ENCODE assay signal across 33 cellular contexts in genomic region chr2:28593356-28593755, GRCh38.
DNase-seq lines count a peak whose midpoint lies in the region; ATAC-seq and TF ChIP-seq lines count a peak whose summit lies in the region.
"Had no signal": no experiment of that assay in that cellular context is flagged by ENCODE, and none has a peak within 500 bp of the region (broad histone marks: within the 10 kb centered on the region; RNA-seq: fewer than 3 reads in every experiment).

No MANE protein-coding gene starts in this region.

- WGBS in mammary epithelial cell (ENCODE audit: low coverage, missing lambda C conversion rate): 83% methylated on average over 7 of the region's 7 CpGs

- no peaks in the 10 kb centered on the region for H3K27me3 Mint-ChIP-seq in MCF 10A (ENCODE audit: insufficient read depth, unreplicated experiment)
- no peaks in the 10 kb centered on the region for H3K27me3 Mint-ChIP-seq in activated T-helper 17 cell treated with anti-CD3 and anti-CD28 coated beads, Interleukin-2, amount 50 U/mL, for 72 hours
- H3K27me3 Mint-ChIP-seq: activated CD4-positive, alpha-beta T cell treated with anti-CD3 and anti-CD28 coated beads, Interleukin-2, amount 10 ng/mL, durations not matched to agents 24 days and 14 days; activated naive CD8-positive, alpha-beta T cell treated with anti-CD3 and anti-CD28 coated beads, Interleukin-2, amount 50 U/mL, for 24 hours; dendritic cell treated with granulocyte-macrophage colony-stimulating factor and Interleukin-4, amounts not matched to agents 40 ng/mL and 50 ng/mL, for 4 days had no signal

- H3K27me3 ChIP-seq in mammary epithelial cell (ENCODE audit: insufficient read depth, low read length): no peaks in the 10 kb centered on the region
- H3K27me3 ChIP-seq: SJSA1, suprapubic skin had no signal

- H3K27ac Mint-ChIP-seq in MCF 10A (ENCODE audit: low read depth, unreplicated experiment): no peak overlapping the region
- H3K27ac Mint-ChIP-seq in activated T-helper 17 cell treated with anti-CD3 and anti-CD28 coated beads, Interleukin-2, amount 50 U/mL, for 72 hours: no peak overlapping the region
- H3K27ac Mint-ChIP-seq: B cell, endodermal cell had no signal

- H3K9me3 Mint-ChIP-seq in MCF 10A (ENCODE audit: unreplicated experiment): no peaks in the 10 kb centered on the region
- no peaks in the 10 kb centered on the region for H3K9me3 Mint-ChIP-seq in activated T-helper 17 cell treated with anti-CD3 and anti-CD28 coated beads, Interleukin-2, amount 50 U/mL, for 72 hours
- H3K9me3 Mint-ChIP-seq: activated CD4-positive, alpha-beta T cell treated with anti-CD3 and anti-CD28 coated beads, Interleukin-2, amount 10 ng/mL, durations not matched to agents 24 days and 14 days; activated naive CD8-positive, alpha-beta T cell treated with anti-CD3 and anti-CD28 coated beads, Interleukin-2, amount 50 U/mL, for 24 hours; CD8-positive, alpha-beta memory T cell; dendritic cell treated with granulocyte-macrophage colony-stimulating factor and Interleukin-4, amounts not matched to agents 40 ng/mL and 50 ng/mL, for 4 days; endodermal cell; H9; nephron had no signal

- H3K27ac ChIP-seq in mammary epithelial cell (ENCODE audit: insufficient read depth, low read depth, low read length): peak overlapping the region; percentile 62
- H3K27ac ChIP-seq: SJSA1, WERI-Rb-1 had no signal

- peaks cover 25% of the 10 kb centered on the region for H3K4me1 Mint-ChIP-seq in MCF 10A (ENCODE audit: insufficient read depth, unreplicated experiment)
- H3K4me1 Mint-ChIP-seq in activated T-helper 17 cell treated with anti-CD3 and anti-CD28 coated beads, Interleukin-2, amount 50 U/mL, for 72 hours: peaks cover 21% of the 10 kb centered on the region

- intact Hi-C loops in mammary epithelial cell (cut with micrococcal nuclease) (no loop called here), MCF 10A (cut with micrococcal nuclease) (no loop called here), left colon (cut with DNase I, micrococcal nuclease) (loop anchor here in 1 of 2 donors (10.0 kb wide), 1 partner anchor 161 kb away; the partner anchor contains the start of gene PPP1CB)

- CTCF ChIA-PET in mammary epithelial cell (lab: Charles Lee; ENCODE audit: low non-redundant PET): interaction anchor here (0.6 to 1.5 kb wide), 2 partner anchors 27 to 120 kb away, joined by 3 to 15 read pairs; no protein-coding TSS in a partner anchor
- CTCF ChIA-PET in MCF 10A (lab: Yijun Ruan, JAX): interaction anchor here (0.7 to 6.4 kb wide), 23 partner anchors 9 to 822 kb away, joined by 3 to 99 read pairs (median 5); partner anchors contain the start of genes MRPL33 and PPP1CB

- no peaks in the 10 kb centered on the region for H3K9me3 ChIP-seq in mammary epithelial cell (replicated peaks; ENCODE audit: insufficient read depth, low read length)
- H3K9me3 ChIP-seq: SJSA1, suprapubic skin had no signal

- H3K4me2 ChIP-seq in mammary epithelial cell (ENCODE audit: insufficient read depth, low read depth, low read length): no peak overlapping the region

- H3K4me3 ChIP-seq in mammary epithelial cell (replicated peaks in 1 of 3; ENCODE audit: insufficient read depth in 1 of 3, low read depth in 2 of 3, low read length in 3 of 3): no peak overlapping the region
- H3K4me3 ChIP-seq: SJSA1, smooth muscle cell had no signal

- H3K36me3 Mint-ChIP-seq in MCF 10A (ENCODE audit: insufficient read depth, unreplicated experiment): no peaks in the 10 kb centered on the region
- H3K36me3 Mint-ChIP-seq in activated T-helper 17 cell treated with anti-CD3 and anti-CD28 coated beads, Interleukin-2, amount 50 U/mL, for 72 hours (ENCODE audit: low read depth): no peaks in the 10 kb centered on the region
- H3K36me3 Mint-ChIP-seq: CD8-positive, alpha-beta memory T cell had no signal

- no peaks in the 10 kb centered on the region for H3K79me2 ChIP-seq in mammary epithelial cell (ENCODE audit: insufficient read depth, low read length)

- no peak for ATAC-seq in activated T-helper 17 cell treated with anti-CD3 and anti-CD28 coated beads, Interleukin-2, amount 50 U/mL, for 72 hours (replicated peaks)
- ATAC-seq in left colon (peak; percentile 9), HG03469 (IDR thresholded peaks at IDR 0.05; ENCODE audit: unreplicated experiment) (no peak)

- no peak overlapping the region for H3K9ac ChIP-seq in mammary epithelial cell (ENCODE audit: insufficient read depth, low read length)

- dilution Hi-C loops in mammary epithelial cell (cut with HindIII; ENCODE audit: low sequenced_read_pairs): no loop called here

- DNase-seq in mammary epithelial cell (no peak), MCF 10A (ENCODE audit: unreplicated experiment) (no peak), left colon (no peak), NCI-H748 (lab: John Stamatoyannopoulos, UW; ENCODE audit: unreplicated experiment) (no peak), CD1c-positive myeloid dendritic cell (ENCODE audit: extremely low spot score) (no peak), GM13977 (ENCODE audit: low spot score) (no peak)
- DNase-seq: ACHN; activated CD4-positive, alpha-beta T cell treated with anti-CD3 and anti-CD28 coated beads, Interleukin-2, amount 10 ng/mL, durations not matched to agents 24 days and 14 days; activated CD8-positive, alpha-beta memory T cell treated with anti-CD3 and anti-CD28 coated beads for 24 hours; activated naive CD4-positive, alpha-beta T cell; activated naive CD8-positive, alpha-beta T cell treated with anti-CD3 and anti-CD28 coated beads, Interleukin-2, amount 50 U/mL, for 24 hours; CD8-positive, alpha-beta memory T cell; central memory CD4-positive, alpha-beta T cell; EL; endodermal cell; H9; Karpas-422; left cardiac atrium; NCI-H2029; NCI-H2227 treated with DMSO at 0.1 percent for 48 hours; NCI-H748 treated with DMSO at 0.1 percent for 48 hours; stimulated activated CD4-positive, alpha-beta T cell treated with anti-CD3 and anti-CD28 coated beads, Interleukin-1b, Interleukin-23, amount 100 ng/mL, for 48 hours; stimulated activated naive CD4-positive, alpha-beta T cell treated with Interleukin-2 at 50 U/mL for 16 hours; T1000; WERI-Rb-1 had no signal

- in situ Hi-C loops in mammary epithelial cell (cut with MboI; ENCODE audit: low sequenced_read_pairs in 2 of 2): loop anchor here in 1 of 2 donors (10.0 kb wide), 1 partner anchor 161 kb away; the partner anchor contains the start of gene PPP1CB
- in situ Hi-C loops in GM13977 (cut with MboI; ENCODE audit: low pct_unique_long_range_greater_than_20kb, low sequenced_read_pairs, unreplicated experiment): loop anchor here (10.0 kb wide), 1 partner anchor 161 kb away; the partner anchor contains the start of gene PPP1CB

- POLR2A ChIA-PET in MCF 10A (lab: Yijun Ruan, JAX): interaction anchor here (0.6 to 6.4 kb wide), 12 partner anchors 9 to 225 kb away, joined by 3 to 148 read pairs (median 10); partner anchors contain the start of gene PPP1CB

- H3K4me3 Mint-ChIP-seq in MCF 10A (ENCODE audit: unreplicated experiment): no peak overlapping the region
- H3K4me3 Mint-ChIP-seq in activated T-helper 17 cell treated with anti-CD3 and anti-CD28 coated beads, Interleukin-2, amount 50 U/mL, for 72 hours: peak overlapping the region; percentile 75
- H3K4me3 Mint-ChIP-seq: activated naive CD8-positive, alpha-beta T cell treated with anti-CD3 and anti-CD28 coated beads, Interleukin-2, amount 50 U/mL, for 24 hours; B cell; endodermal cell; H9; nephron had no signal

- no peaks in the 10 kb centered on the region for H3K36me3 ChIP-seq in mammary epithelial cell (ENCODE audit: insufficient read depth, low read length)
- H3K36me3 ChIP-seq: SJSA1, suprapubic skin, WERI-Rb-1 had no signal

- BruUV-seq in mammary epithelial cell (replicated peaks; lab: Mats Ljungman, UMichigan) (no TSS peak), MCF 10A (replicated peaks; lab: Mats Ljungman, UMichigan) (no TSS peak)

- peaks cover 38% of the 10 kb centered on the region for H3K4me1 ChIP-seq in mammary epithelial cell (ENCODE audit: insufficient read depth, low read length)

- H4K20me1 ChIP-seq in mammary epithelial cell (ENCODE audit: insufficient read depth, low read length): no peaks in the 10 kb centered on the region

- no peak overlapping the region for H2AFZ ChIP-seq in mammary epithelial cell (ENCODE audit: low read depth, low read length)

- TF ChIP-seq CTCF in mammary epithelial cell (conservative IDR thresholded peaks at IDR 0.05 in 1 of 2, IDR thresholded peaks at IDR 0.05 in 1 of 2; ENCODE audit: extremely low read depth in 1 of 2, insufficient read depth in 1 of 2, low read depth in 1 of 2, low read length in 2 of 2) (no peak), MCF 10A (IDR thresholded peaks at IDR 0.05; ENCODE audit: unreplicated experiment) (no peak), GM13977 (IDR thresholded peaks at IDR 0.05; ENCODE audit: extremely low read depth, insufficient read depth, missing control alignments) (no peak)
